In the genomic region with DNA sequence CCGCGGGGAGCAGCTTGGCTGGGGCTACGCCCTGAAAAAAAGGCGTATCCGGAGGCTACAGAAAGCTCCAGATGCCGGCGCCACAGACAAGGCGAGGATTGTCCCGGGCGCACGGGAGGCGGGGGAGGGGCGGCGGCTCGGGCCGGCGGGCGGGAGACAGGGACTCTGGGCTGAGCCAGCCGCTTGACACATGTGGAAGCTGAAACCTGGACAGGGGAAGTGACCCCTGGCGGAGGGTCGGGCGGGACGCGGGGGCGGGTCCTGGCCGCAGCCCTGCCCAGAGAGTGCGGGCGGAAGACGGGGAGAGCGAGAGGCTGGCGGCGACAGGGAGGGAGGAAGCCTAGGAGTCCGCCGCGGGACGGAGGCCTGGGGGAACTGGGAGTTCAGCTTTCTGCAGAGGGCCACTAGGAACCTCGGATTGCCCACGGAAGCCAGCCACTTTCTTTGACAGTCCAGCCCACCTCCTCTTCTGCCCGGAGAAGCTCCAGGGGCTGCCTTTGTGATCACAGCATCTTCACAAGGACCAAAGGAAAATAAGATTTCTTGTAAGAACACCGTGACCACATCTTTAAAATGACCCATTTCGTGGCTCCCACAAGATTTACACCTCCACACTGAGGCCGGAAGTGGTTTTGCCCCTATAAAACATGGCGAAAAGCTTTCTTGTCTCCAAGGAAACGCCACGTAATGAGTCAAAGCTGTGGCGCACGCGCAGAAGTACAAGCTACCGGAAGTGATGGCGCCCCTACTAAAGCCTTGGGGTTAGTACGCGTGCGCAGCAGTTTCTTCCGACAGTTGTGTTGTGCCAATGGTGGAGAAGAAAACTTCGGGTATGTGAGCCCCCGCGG, we compare ENCODE assay signal across 1 cellular context.
TF ChIP-seq lines count a peak whose summit lies in the region.

TSS of gene PLOD3 (minus strand) at position 194 of the 848 bp plus-strand sequence. CDS start 307 bp downstream, outside the sequence.
TSS of gene ZNHIT1 (plus strand) at position 778 of the 848 bp plus-strand sequence. CDS start at position 809, 31 bp downstream.

TF ChIP-seq in A549, 52 proteins besides CTCF, POLR2A, EP300 and RAD21 (continued from another document):
- TF ChIP-seq E2F6 (IDR thresholded peaks at IDR 0.05; ENCODE audit: borderline replicate concordance, low read depth) (peak; percentile 36; the same call in 1 of the 2 replicates), PHF8 (IDR thresholded peaks at IDR 0.05; ENCODE audit: borderline replicate concordance, low read depth) (peak; percentile 64), FOSL2 (IDR thresholded peaks at IDR 0.05) (no peak), FOSL2 (CRISPR knock-in tag; IDR thresholded peaks at IDR 0.05) (peak; percentile 40), HOXB5 (CRISPR knock-in tag; IDR thresholded peaks at IDR 0.05) (0 out of 2 replicates have a peak, but pooled peaks have one; percentile 44)
